In the genomic region with DNA sequence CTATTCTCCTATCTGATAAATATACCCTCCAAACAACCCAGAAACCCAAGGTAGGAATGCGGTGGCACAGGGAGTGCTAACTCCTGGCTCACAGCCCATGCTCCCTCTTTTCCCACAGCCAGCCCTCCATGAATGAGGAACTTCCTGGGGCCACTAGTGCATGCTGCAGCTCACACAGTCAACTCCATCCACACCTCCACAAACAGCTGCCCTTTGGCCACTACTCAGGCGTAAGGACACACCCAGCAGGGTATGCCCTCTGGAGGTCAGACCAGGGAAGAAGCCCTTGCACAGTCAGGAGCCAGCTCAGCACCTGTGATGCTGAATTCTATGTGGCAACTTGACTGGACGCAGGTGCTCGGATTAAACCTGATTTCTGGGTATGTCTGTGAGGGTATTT, we compare ENCODE assay signal across 12 cellular contexts.
DNase-seq lines count a peak whose midpoint lies in the region; ATAC-seq and TF ChIP-seq lines count a peak whose summit lies in the region.
"Had no signal": no experiment of that assay in that cellular context is flagged by ENCODE, and none has a peak within 500 bp of the region (broad histone marks: within the 10 kb centered on the region; RNA-seq: fewer than 3 reads in every experiment).

No MANE protein-coding gene starts in this region.

- no peak for TF ChIP-seq CTCF in upper lobe of right lung (IDR thresholded peaks at IDR 0.05)

- no peak for DNase-seq in Right ventricle myocardium superior
- no peak for DNase-seq in Right ventricle myocardium inferior (ENCODE audit: missing footprints)
- DNase-seq in NCI-H146 treated with DMSO at 0.1 percent for 48 hours (lab: John Stamatoyannopoulos, UW; ENCODE audit: unreplicated experiment): peak; percentile 67
- peak; percentile 56 for DNase-seq in glomerular visceral epithelial cell (ENCODE audit: extremely low spot score)
- DNase-seq in upper lobe of right lung: no peak
- DNase-seq in stimulated activated CD8-positive, alpha-beta memory T cell treated with anti-CD3 and anti-CD28 coated beads, Interleukin-4, amount 100 ng/mL, for 48 hours: no peak
- DNase-seq: activated gamma-delta T cell treated with Interleukin-2 at 50 U/mL for 16 hours, COR-L47 had no signal

- no peaks in the 10 kb centered on the region for H3K27me3 ChIP-seq in upper lobe of right lung
- H3K27me3 ChIP-seq: SJSA1 had no signal

- ATAC-seq in Right ventricle myocardium superior (ENCODE audit: poor library complexity): peak; percentile 57
- no peak for ATAC-seq in Right ventricle myocardium inferior
- peak; percentile 73 for ATAC-seq in upper lobe of right lung
- no peak for ATAC-seq in GM21526 (IDR thresholded peaks at IDR 0.05; ENCODE audit: low FRiP score, unreplicated experiment)
- no peak for ATAC-seq in GM21515 (IDR thresholded peaks at IDR 0.05; ENCODE audit: unreplicated experiment)

- intact Hi-C loops in Right ventricle myocardium superior (cut with DNase I): no loop called here
- intact Hi-C loops in Right ventricle myocardium inferior (cut with DNase I): no loop called here
- intact Hi-C loops in upper lobe of right lung (cut with DNase I): no loop called here

- no peaks in the 10 kb centered on the region for H3K4me1 ChIP-seq in upper lobe of right lung

- no peaks in the 10 kb centered on the region for H3K9me3 ChIP-seq in upper lobe of right lung

- no peak overlapping the region for H3K4me3 ChIP-seq in upper lobe of right lung
- H3K4me3 ChIP-seq: SJSA1 had no signal

- H3K27ac ChIP-seq in upper lobe of right lung: no peak overlapping the region
- H3K27ac ChIP-seq: epithelial cell of prostate had no signal

- H3K36me3 ChIP-seq in upper lobe of right lung: no peaks in the 10 kb centered on the region

Comparison
In these comparisons a context has a peak if more than half of its experiments do, and no peak if none do; other contexts are left out.
1. ATAC-seq: peak in Right ventricle myocardium superior (single experiment) and upper lobe of right lung (single experiment); none in Right ventricle myocardium inferior (single experiment), GM21526 (single experiment) and GM21515 (single experiment).
2. DNase-seq: peak in NCI-H146 treated with DMSO at 0.1 percent for 48 hours (single experiment) and glomerular visceral epithelial cell (single experiment); none in Right ventricle myocardium superior (single experiment), Right ventricle myocardium inferior (single experiment), upper lobe of right lung (single experiment) and stimulated activated CD8-positive, alpha-beta memory T cell treated with anti-CD3 and anti-CD28 coated beads, Interleukin-4, amount 100 ng/mL, for 48 hours (single experiment).